26 cellular contexts compared by ENCODE assay signal in the genomic region with DNA sequence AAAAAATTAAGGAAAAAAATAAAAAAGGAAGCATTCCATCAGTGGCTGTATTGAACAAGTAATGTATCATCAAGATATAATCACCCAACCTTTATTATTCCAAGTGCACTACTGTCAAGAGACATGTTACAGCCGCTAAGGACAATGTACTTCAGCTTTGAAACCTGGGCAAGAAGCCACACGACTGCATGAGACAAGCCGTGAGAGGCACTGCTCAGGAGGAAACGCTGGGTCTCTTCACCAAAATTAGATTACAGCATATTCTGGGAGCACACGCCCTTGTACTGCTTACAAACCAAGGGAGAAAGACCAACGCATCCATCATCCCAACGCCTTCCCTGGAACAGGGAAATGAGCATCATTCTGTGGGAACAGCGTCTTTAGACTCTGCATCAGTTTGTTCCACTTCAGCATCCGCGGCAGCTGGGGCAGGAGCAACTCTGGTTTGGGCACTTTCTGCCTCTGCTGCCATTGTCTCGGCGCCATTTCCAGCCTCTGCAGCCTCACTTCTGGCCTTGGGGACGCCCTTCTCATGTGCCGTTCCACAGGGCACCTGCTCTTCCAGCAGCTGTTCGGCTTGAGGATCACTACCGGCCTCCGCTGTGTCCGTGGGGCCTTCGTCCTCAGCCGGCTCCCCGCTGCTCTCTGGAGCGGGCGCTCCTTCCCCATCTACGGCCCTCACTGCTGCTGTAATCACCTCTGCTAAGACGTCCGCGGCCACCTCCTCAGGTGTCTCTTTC. TPM values are rescaled to one million over a fixed set of nuclear protein-coding genes. Genes with fewer than 3 reads are reported as not detected.
DNase-seq lines count a peak whose midpoint lies in the region; ATAC-seq, FAIRE-seq and TF ChIP-seq lines count a peak whose summit lies in the region.
"Had no signal": no experiment of that assay in that cellular context is flagged by ENCODE, and none has a peak within 500 bp of the region (broad histone marks: within the 10 kb centered on the region; RNA-seq: fewer than 3 reads in every experiment).

No MANE protein-coding gene starts in this region.

- ATAC-seq in Panc1 = 0 out of 2 replicates have a peak, but pooled peaks have one; percentile 35
- ATAC-seq: activated CD8-positive, alpha-beta T cell treated with anti-CD3 and anti-CD28 coated beads for 36 hours; activated naive CD8-positive, alpha-beta T cell treated with anti-CD3 and anti-CD28 coated beads, Interleukin-2, amount 50 U/mL, for 24 hours; stimulated activated effector memory CD8-positive, alpha-beta T cell treated with anti-CD3 and anti-CD28 coated beads, Interleukin-12 subunit alpha, Interleukin-12 subunit beta, amount 100 ng/mL, for 72 hours had no signal

- peaks cover 54% of the 10 kb centered on the region for H3K36me3 Mint-ChIP-seq in nephron progenitor cell (ENCODE audit: low read depth)
- peaks cover 42% of the 10 kb centered on the region for H3K36me3 Mint-ChIP-seq in activated naive CD4-positive, alpha-beta T cell treated with anti-CD3 and anti-CD28 coated beads, Interleukin-2, amount 10 ng/mL, durations not matched to agents 7 days and 5 days

- peaks cover 2% of the 10 kb centered on the region for H3K27me3 Mint-ChIP-seq in nephron progenitor cell (ENCODE audit: low read depth, poor library complexity)
- H3K27me3 Mint-ChIP-seq in activated naive CD4-positive, alpha-beta T cell treated with anti-CD3 and anti-CD28 coated beads, Interleukin-2, amount 10 ng/mL, durations not matched to agents 7 days and 5 days = no peaks in the 10 kb centered on the region
- H3K27me3 Mint-ChIP-seq: activated CD8-positive, alpha-beta T cell treated with anti-CD3 and anti-CD28 coated beads for 36 hours; activated naive CD8-positive, alpha-beta T cell treated with anti-CD3 and anti-CD28 coated beads, Interleukin-2, amount 50 U/mL, for 24 hours had no signal

- TF ChIP-seq CTCF in Panc1 (IDR thresholded peaks at IDR 0.05) = no peak
- no peak for TF ChIP-seq CTCF in nephron progenitor cell (IDR thresholded peaks at IDR 0.05)

- no peaks in the 10 kb centered on the region for H3K4me1 ChIP-seq in Panc1 (ENCODE audit: control insufficient read depth, insufficient read depth, low read length)
- H3K4me1 ChIP-seq: parathyroid adenoma had no signal

- no peaks in the 10 kb centered on the region for H3K4me1 Mint-ChIP-seq in nephron progenitor cell
- H3K4me1 Mint-ChIP-seq in activated naive CD4-positive, alpha-beta T cell treated with anti-CD3 and anti-CD28 coated beads, Interleukin-2, amount 10 ng/mL, durations not matched to agents 7 days and 5 days = no peaks in the 10 kb centered on the region
- H3K4me1 Mint-ChIP-seq: activated naive CD8-positive, alpha-beta T cell treated with anti-CD3 and anti-CD28 coated beads, Interleukin-2, amount 50 U/mL, for 24 hours; stimulated activated effector memory CD8-positive, alpha-beta T cell treated with anti-CD3 and anti-CD28 coated beads, Interleukin-12 subunit alpha, Interleukin-12 subunit beta, amount 100 ng/mL, for 72 hours had no signal

- intact Hi-C loops in Panc1 (cut with micrococcal nuclease; ENCODE audit: unreplicated experiment) = no loop called here
- intact Hi-C loops in posterior vena cava (cut with DNase I) = no loop called here

- CTCF ChIA-PET in Panc1 (lab: Charles Lee) = no interaction called here
- CTCF ChIA-PET in activated naive CD4-positive, alpha-beta T cell treated with anti-CD3 and anti-CD28 coated beads, Interleukin-2, amount 10 ng/mL, durations not matched to agents 7 days and 5 days (lab: Charles Lee) = no interaction called here

- H3K36me3 ChIP-seq in Panc1 (ENCODE audit: control insufficient read depth, insufficient read depth, low read length) = peaks cover 3% of the 10 kb centered on the region; the same call in 1 of the 2 replicates

- FAIRE-seq in GM12891 (lab: Jason Lieb, UNC) = no peak
- FAIRE-seq: keratinocyte had no signal

- POLR2A ChIA-PET in Panc1 (lab: Charles Lee) = no interaction called here

- in situ Hi-C loops in Panc1 (cut with HindIII; ENCODE audit: low pct_unique_long_range_greater_than_20kb, low sequenced_read_pairs) = no loop called here

- no TSS peak for BruUV-seq in Panc1 (replicated peaks; lab: Mats Ljungman, UMichigan)

- H3K27ac Mint-ChIP-seq in nephron progenitor cell = peak overlapping the region; percentile 71
- H3K27ac Mint-ChIP-seq in activated naive CD4-positive, alpha-beta T cell treated with anti-CD3 and anti-CD28 coated beads, Interleukin-2, amount 10 ng/mL, durations not matched to agents 7 days and 5 days = no peak overlapping the region
- H3K27ac Mint-ChIP-seq: activated CD8-positive, alpha-beta T cell treated with anti-CD3 and anti-CD28 coated beads for 36 hours; activated naive CD8-positive, alpha-beta T cell treated with anti-CD3 and anti-CD28 coated beads, Interleukin-2, amount 50 U/mL, for 24 hours; stimulated activated effector memory CD8-positive, alpha-beta T cell treated with anti-CD3 and anti-CD28 coated beads, Interleukin-12 subunit alpha, Interleukin-12 subunit beta, amount 100 ng/mL, for 72 hours had no signal

- DNase-seq in GM12891 (ENCODE audit: insufficient read length, low spot score) (no peak), Panc1 (ENCODE audit: low read depth, low spot score) (no peak), erythroblast (lab: John Stamatoyannopoulos, UW) (no peak), nephron progenitor cell (no peak), ureter (ENCODE audit: low spot score) (no peak), posterior vena cava (ENCODE audit: low spot score) (no peak)
- DNase-seq in activated naive CD4-positive, alpha-beta T cell treated with anti-CD3 and anti-CD28 coated beads, Interleukin-2, amount 10 ng/mL, durations not matched to agents 7 days and 5 days = no peak
- DNase-seq: activated CD4-positive, alpha-beta T cell treated with anti-CD3 and anti-CD28 coated beads for 1 hour; activated CD8-positive, alpha-beta T cell treated with anti-CD3 and anti-CD28 coated beads for 36 hours; activated gamma-delta T cell; activated naive CD8-positive, alpha-beta T cell treated with anti-CD3 and anti-CD28 coated beads, Interleukin-2, amount 50 U/mL, for 24 hours; activated T-cell treated with anti-CD3 and anti-CD28 coated beads for 4 hours; Calu3; cerebellar nuclear complex; GM23248; Karpas-422; NCI-H1436; spleen; stimulated activated CD4-positive, alpha-beta T cell treated with anti-CD3 and anti-CD28 coated beads, Interleukin-4, amount 100 ng/mL, for 1 hour; substantia nigra had no signal

- no peaks in the 10 kb centered on the region for H3K9me3 ChIP-seq in Panc1 (ENCODE audit: control insufficient read depth, insufficient read depth, low read depth, low read length)
- H3K9me3 ChIP-seq: spleen had no signal

- no peaks in the 10 kb centered on the region for H3K9me3 Mint-ChIP-seq in nephron progenitor cell
- no peaks in the 10 kb centered on the region for H3K9me3 Mint-ChIP-seq in activated naive CD4-positive, alpha-beta T cell treated with anti-CD3 and anti-CD28 coated beads, Interleukin-2, amount 10 ng/mL, durations not matched to agents 7 days and 5 days
- H3K9me3 Mint-ChIP-seq: activated CD8-positive, alpha-beta T cell treated with anti-CD3 and anti-CD28 coated beads for 36 hours; activated naive CD8-positive, alpha-beta T cell treated with anti-CD3 and anti-CD28 coated beads, Interleukin-2, amount 50 U/mL, for 24 hours; stimulated activated effector memory CD8-positive, alpha-beta T cell treated with anti-CD3 and anti-CD28 coated beads, Interleukin-12 subunit alpha, Interleukin-12 subunit beta, amount 100 ng/mL, for 72 hours had no signal

- H3K27ac ChIP-seq in Panc1 (ENCODE audit: low read length) = no peak overlapping the region
- H3K27ac ChIP-seq: C4-2B, GM23248, HL-60, parathyroid adenoma, spleen had no signal

- no peak overlapping the region for H3K4me3 ChIP-seq in Panc1 (ENCODE audit: low read depth in 2 of 2, low read length in 2 of 2)
- H3K4me3 ChIP-seq: GM23248, lung, spleen had no signal

- H3K4me3 Mint-ChIP-seq in nephron progenitor cell = no peak overlapping the region
- no peak overlapping the region for H3K4me3 Mint-ChIP-seq in activated naive CD4-positive, alpha-beta T cell treated with anti-CD3 and anti-CD28 coated beads, Interleukin-2, amount 10 ng/mL, durations not matched to agents 7 days and 5 days
- H3K4me3 Mint-ChIP-seq: activated CD8-positive, alpha-beta T cell treated with anti-CD3 and anti-CD28 coated beads for 36 hours; activated naive CD8-positive, alpha-beta T cell treated with anti-CD3 and anti-CD28 coated beads, Interleukin-2, amount 50 U/mL, for 24 hours; stimulated activated effector memory CD8-positive, alpha-beta T cell treated with anti-CD3 and anti-CD28 coated beads, Interleukin-12 subunit alpha, Interleukin-12 subunit beta, amount 100 ng/mL, for 72 hours had no signal

- TF ChIP-seq POLR2A in GM12891 (IDR thresholded peaks at IDR 0.05; ENCODE audit: low read depth, low read length) (no peak), erythroblast (IDR thresholded peaks at IDR 0.05; ENCODE audit: low read length) (peak; percentile 24)

- no peaks in the 10 kb centered on the region for H3K27me3 ChIP-seq in Panc1 (ENCODE audit: control insufficient read depth, insufficient read depth, low read length)
- H3K27me3 ChIP-seq: spleen had no signal

TF ChIP-seq in GM12891, 5 proteins besides CTCF, POLR2A, EP300 and RAD21:
- TF ChIP-seq POLR2AphosphoS5 (IDR thresholded peaks at IDR 0.05; ENCODE audit: low read depth, low read length) (0 out of 2 replicates have a peak, but pooled peaks have one; percentile 47), TAF1 (IDR thresholded peaks at IDR 0.05; ENCODE audit: low read depth, low read length) (no peak)

RNA-seq across cellular contexts. Expression of a gene that starts 22.4 kb away (rescaled TPM):
- polyA plus RNA-seq in GM12891 (2012; ENCODE audit: low read depth, missing spikeins) = 27.0 TPM
- total RNA-seq in Panc1 (2021; ENCODE audit: unreplicated experiment) = 102 TPM
- 75.9 TPM for polyA plus RNA-seq in Panc1 (2012; ENCODE audit: insufficient read length)
- total RNA-seq in ureter = 134 TPM
- total RNA-seq in posterior vena cava = 10 to 100 TPM; 77.5 to 89.6 TPM

RNA-seq across cellular contexts. Expression of a gene that starts 24.9 kb away (rescaled TPM):
- polyA plus RNA-seq in GM12891 (2012; ENCODE audit: low read depth, missing spikeins) = 14.3 TPM
- total RNA-seq in Panc1 (2021; ENCODE audit: unreplicated experiment) (50.8 TPM), ureter (69.7 TPM), posterior vena cava (10 to 100 TPM; 24.2 to 33.6 TPM)
- 38.6 TPM for polyA plus RNA-seq in Panc1 (2012; ENCODE audit: insufficient read length)
